Comparison of ENCODE assay signal across 1 cellular context in the genomic region with DNA sequence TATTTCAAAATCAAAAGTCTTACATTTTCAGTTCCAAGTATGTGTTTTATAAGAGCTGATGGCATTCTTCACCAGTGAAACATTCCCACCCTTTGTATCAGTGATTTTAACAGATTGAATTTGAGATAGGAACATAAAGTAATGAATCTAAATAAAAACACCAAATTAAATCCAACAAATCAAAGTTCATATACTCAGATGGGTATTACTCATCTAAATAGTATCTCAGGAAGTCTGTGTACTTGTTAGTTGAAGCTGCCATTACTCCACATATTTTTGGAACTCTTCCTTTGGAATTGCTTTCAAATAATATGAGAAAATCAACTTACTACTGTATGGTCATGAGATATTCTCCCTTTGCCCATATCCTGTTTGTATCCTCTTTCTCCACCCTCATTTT.
TF ChIP-seq lines count a peak whose summit lies in the region.

No MANE protein-coding gene starts in this region.

TF ChIP-seq in endothelial cell of umbilical vein, 7 proteins besides CTCF, POLR2A, EP300 and RAD21:
- TF ChIP-seq JUN (IDR thresholded peaks at IDR 0.05; ENCODE audit: borderline replicate concordance, insufficient read depth, insufficient read length, low read depth) (no peak), FOS (IDR thresholded peaks at IDR 0.05; ENCODE audit: borderline replicate concordance, insufficient read depth, low read length) (peak; percentile 18), MYC (IDR thresholded peaks at IDR 0.05; ENCODE audit: low read depth, low read length) (no peak), GATA2 (IDR thresholded peaks at IDR 0.05; ENCODE audit: insufficient read depth, insufficient read length, low read depth, low read length) (no peak), MAX (IDR thresholded peaks at IDR 0.05; ENCODE audit: insufficient read depth, insufficient read length) (no peak), EZH2 (IDR thresholded peaks at IDR 0.05; ENCODE audit: borderline replicate concordance, low read depth, low read length, severe bottlenecking) (no peak)
